In genomic region chr2:219392754-219393153, GRCh38 we compare ENCODE assay signal across 23 cellular contexts. TPM values are rescaled to one million over a fixed set of nuclear protein-coding genes. Genes with fewer than 3 reads are reported as not detected.
DNase-seq lines count a peak whose midpoint lies in the region; ATAC-seq and TF ChIP-seq lines count a peak whose summit lies in the region.
"Had no signal": no experiment of that assay in that cellular context is flagged by ENCODE, and none has a peak within 500 bp of the region (broad histone marks: within the 10 kb centered on the region; RNA-seq: fewer than 3 reads in every experiment).

No MANE protein-coding gene starts in this region.

- TF ChIP-seq CTCF in mammary epithelial cell (conservative IDR thresholded peaks at IDR 0.05 in 1 of 2, IDR thresholded peaks at IDR 0.05 in 1 of 2; ENCODE audit: extremely low read depth in 1 of 2, insufficient read depth in 1 of 2, low read depth in 1 of 2, low read length in 2 of 2) = no peak
- TF ChIP-seq CTCF in MCF 10A (IDR thresholded peaks at IDR 0.05; ENCODE audit: unreplicated experiment) = no peak
- no peak for TF ChIP-seq CTCF in osteoblast (IDR thresholded peaks at IDR 0.05; ENCODE audit: extremely low read depth, low read depth, low read length)

- H3K4me1 ChIP-seq in mammary epithelial cell (ENCODE audit: insufficient read depth, low read length) = peaks cover 5% of the 10 kb centered on the region
- H3K4me1 ChIP-seq in osteoblast (ENCODE audit: insufficient read depth, low read length) = peaks cover 11% of the 10 kb centered on the region
- H3K4me1 ChIP-seq: BE2C had no signal

- POLR2A ChIA-PET in MCF 10A (lab: Yijun Ruan, JAX) = interaction anchor here (0.6 to 0.7 kb wide), 2 partner anchors 20 to 151 kb away, joined by 3 read pairs; partner anchors contain the start of gene CHPF

- H3K27ac Mint-ChIP-seq in MCF 10A (ENCODE audit: low read depth, unreplicated experiment) = no peak overlapping the region
- H3K27ac Mint-ChIP-seq in activated T-cell treated with anti-CD3 and anti-CD28 coated beads, Interleukin-2, amount 50 U/mL, for 72 hours = no peak overlapping the region
- H3K27ac Mint-ChIP-seq: CD14-positive monocyte; CD4-positive, alpha-beta T cell; GM23338; H9 had no signal

- H3K4me1 Mint-ChIP-seq in MCF 10A (ENCODE audit: insufficient read depth, unreplicated experiment) = no peaks in the 10 kb centered on the region
- peaks cover 7% of the 10 kb centered on the region for H3K4me1 Mint-ChIP-seq in activated T-cell treated with anti-CD3 and anti-CD28 coated beads, Interleukin-2, amount 50 U/mL, for 72 hours (ENCODE audit: low read depth)

- 76% methylated on average over 7 of the region's 9 CpGs for WGBS in mammary epithelial cell (ENCODE audit: low coverage, missing lambda C conversion rate)

- H3K9ac ChIP-seq in mammary epithelial cell (ENCODE audit: insufficient read depth, low read length) = no peak overlapping the region
- H3K9ac ChIP-seq: BLaER1 treated with 17β-estradiol and CSF1 and Interleukin-3, amounts not matched to agents 10 nM and 100 nM had no signal

- H3K9me3 ChIP-seq in mammary epithelial cell (replicated peaks; ENCODE audit: insufficient read depth, low read length) (no peaks in the 10 kb centered on the region), osteoblast (ENCODE audit: low read depth, low read length) (no peaks in the 10 kb centered on the region)
- H3K9me3 ChIP-seq: A549, BE2C had no signal

- no peaks in the 10 kb centered on the region for H3K9me3 Mint-ChIP-seq in MCF 10A (ENCODE audit: unreplicated experiment)
- H3K9me3 Mint-ChIP-seq in activated T-cell treated with anti-CD3 and anti-CD28 coated beads, Interleukin-2, amount 50 U/mL, for 72 hours = no peaks in the 10 kb centered on the region
- H3K9me3 Mint-ChIP-seq: CD4-positive, alpha-beta T cell; CD8-positive, alpha-beta memory T cell; GM23338; H9 had no signal

- dilution Hi-C loops in mammary epithelial cell (cut with HindIII; ENCODE audit: low sequenced_read_pairs) = loop anchor here (10.0 kb wide), 1 partner anchor 112 kb away; no protein-coding TSS in a partner anchor

- DNase-seq in mammary epithelial cell (peak; percentile 20), MCF 10A (ENCODE audit: unreplicated experiment) (no peak), islet precursor cell (peak; percentile 38), osteoblast (ENCODE audit: insufficient read length, low spot score, missing footprints) (peak; percentile 26), ureter (ENCODE audit: low spot score) (no peak)
- DNase-seq in activated T-cell treated with anti-CD3 and anti-CD28 coated beads, Interleukin-2, amount 50 U/mL, for 72 hours = no peak
- DNase-seq: 8988T; ACHN; AML-193; BE2C; CD4-positive, alpha-beta T cell; CD8-positive, alpha-beta memory T cell; DMS 273 treated with DMSO at 0.1 percent for 48 hours; DMS79; EL; GDM1; H9 had no signal

- no peak overlapping the region for H2AFZ ChIP-seq in mammary epithelial cell (ENCODE audit: low read depth, low read length)
- no peak overlapping the region for H2AFZ ChIP-seq in osteoblast (ENCODE audit: low read length)
- H2AFZ ChIP-seq: GM23338 had no signal

- BruUV-seq in mammary epithelial cell (replicated peaks; lab: Mats Ljungman, UMichigan) = no TSS peak
- BruUV-seq in MCF 10A (replicated peaks; lab: Mats Ljungman, UMichigan) = no TSS peak

- no peaks in the 10 kb centered on the region for H4K20me1 ChIP-seq in mammary epithelial cell (ENCODE audit: insufficient read depth, low read length)
- H4K20me1 ChIP-seq in osteoblast (ENCODE audit: insufficient read depth, low read length) = no peaks in the 10 kb centered on the region
- H4K20me1 ChIP-seq: BLaER1 treated with 17β-estradiol and CSF1 and Interleukin-3, amounts not matched to agents 10 nM and 100 nM had no signal

- H3K36me3 Mint-ChIP-seq in MCF 10A (ENCODE audit: insufficient read depth, unreplicated experiment) = no peaks in the 10 kb centered on the region
- no peaks in the 10 kb centered on the region for H3K36me3 Mint-ChIP-seq in activated T-cell treated with anti-CD3 and anti-CD28 coated beads, Interleukin-2, amount 50 U/mL, for 72 hours (ENCODE audit: insufficient read depth in 2 of 2)
- H3K36me3 Mint-ChIP-seq: CD14-positive monocyte; CD8-positive, alpha-beta memory T cell had no signal

- H3K27me3 ChIP-seq in mammary epithelial cell (ENCODE audit: insufficient read depth, low read length) (no peaks in the 10 kb centered on the region), osteoblast (ENCODE audit: insufficient read depth, low read length) (no peaks in the 10 kb centered on the region)
- H3K27me3 ChIP-seq: BE2C; BLaER1 treated with 17β-estradiol and CSF1 and Interleukin-3, amounts not matched to agents 10 nM and 100 nM had no signal

- H3K27me3 Mint-ChIP-seq in MCF 10A (ENCODE audit: insufficient read depth, unreplicated experiment) = no peaks in the 10 kb centered on the region
- no peaks in the 10 kb centered on the region for H3K27me3 Mint-ChIP-seq in activated T-cell treated with anti-CD3 and anti-CD28 coated beads, Interleukin-2, amount 50 U/mL, for 72 hours (ENCODE audit: low read depth)
- H3K27me3 Mint-ChIP-seq: CD4-positive, alpha-beta T cell had no signal

- H3K4me3 ChIP-seq in mammary epithelial cell (replicated peaks in 1 of 3; ENCODE audit: insufficient read depth in 1 of 3, low read depth in 2 of 3, low read length in 3 of 3) = no peak overlapping the region
- no peak overlapping the region for H3K4me3 ChIP-seq in osteoblast (ENCODE audit: insufficient read depth, low read length)
- H3K4me3 ChIP-seq: A549; BLaER1 treated with 17β-estradiol and CSF1 and Interleukin-3, amounts not matched to agents 10 nM and 100 nM; GM12878; GM23338 had no signal

- H3K36me3 ChIP-seq in mammary epithelial cell (ENCODE audit: insufficient read depth, low read length) = no peaks in the 10 kb centered on the region
- H3K36me3 ChIP-seq in osteoblast (ENCODE audit: insufficient read depth, low read length) = no peaks in the 10 kb centered on the region
- H3K36me3 ChIP-seq: BE2C; BLaER1 treated with 17β-estradiol and CSF1 and Interleukin-3, amounts not matched to agents 10 nM and 100 nM had no signal

- H3K4me2 ChIP-seq in mammary epithelial cell (ENCODE audit: insufficient read depth, low read depth, low read length) = no peak overlapping the region
- no peak overlapping the region for H3K4me2 ChIP-seq in osteoblast (ENCODE audit: insufficient read depth, low read length)
- H3K4me2 ChIP-seq: A549; BLaER1 treated with 17β-estradiol and CSF1 and Interleukin-3, amounts not matched to agents 10 nM and 100 nM; GM23338 had no signal

- H3K27ac ChIP-seq in mammary epithelial cell (ENCODE audit: insufficient read depth, low read depth, low read length) (no peak overlapping the region), osteoblast (ENCODE audit: low read depth, low read length) (no peak overlapping the region)
- H3K27ac ChIP-seq: A549; BLaER1 treated with 17β-estradiol and CSF1 and Interleukin-3, amounts not matched to agents 10 nM and 100 nM had no signal

- intact Hi-C loops in mammary epithelial cell (cut with micrococcal nuclease) = no loop called here
- intact Hi-C loops in MCF 10A (cut with micrococcal nuclease) = no loop called here

- H3K4me3 Mint-ChIP-seq in MCF 10A (ENCODE audit: unreplicated experiment) = no peak overlapping the region
- no peak overlapping the region for H3K4me3 Mint-ChIP-seq in activated T-cell treated with anti-CD3 and anti-CD28 coated beads, Interleukin-2, amount 50 U/mL, for 72 hours
- H3K4me3 Mint-ChIP-seq: CD14-positive monocyte; CD4-positive, alpha-beta T cell; CD8-positive, alpha-beta memory T cell; GM23338; H9 had no signal

- CTCF ChIA-PET in mammary epithelial cell (lab: Charles Lee; ENCODE audit: low non-redundant PET) (interaction anchor here (0.8 kb wide), 1 partner anchor 10 kb away, joined by 8 read pairs; no protein-coding TSS in a partner anchor), MCF 10A (lab: Yijun Ruan, JAX) (interaction anchor here (0.7 to 1.7 kb wide), 7 partner anchors 10 to 202 kb away, joined by 3 to 23 read pairs (median 3); no protein-coding TSS in a partner anchor)

- in situ Hi-C loops in mammary epithelial cell (cut with MboI; ENCODE audit: low sequenced_read_pairs in 2 of 2) = no loop called here

- H3K79me2 ChIP-seq in mammary epithelial cell (ENCODE audit: insufficient read depth, low read length) = no peaks in the 10 kb centered on the region
- no peaks in the 10 kb centered on the region for H3K79me2 ChIP-seq in osteoblast (ENCODE audit: insufficient read depth, low read length)

- no peak for ATAC-seq in activated T-cell treated with anti-CD3 and anti-CD28 coated beads, Interleukin-2, amount 50 U/mL, for 72 hours (replicated peaks in 1 of 2)
- ATAC-seq: A549, GM12878, GM23338, HCT116 had no signal

RNA-seq across cellular contexts. Expression of gene DNPEP, which starts 5.0 kb away (rescaled TPM):
- total RNA-seq in mammary epithelial cell = 10 to 100 TPM; 49.5 to 58.5 TPM
- polyA plus RNA-seq in mammary epithelial cell = 56.4 TPM
- 123 TPM for polyA minus RNA-seq in mammary epithelial cell
- 81.3 and 81.5 TPM in 2 replicates for total RNA-seq in MCF 10A (2022)
- 60.7 and 67.3 TPM in 2 replicates for total RNA-seq in osteoblast
- total RNA-seq in activated T-cell treated with anti-CD3 and anti-CD28 coated beads, Interleukin-2, amount 50 U/mL, for 72 hours = 10 to 100 TPM; 61.5 to 71.0 TPM
- total RNA-seq in ureter = 86.6 TPM

RNA-seq across cellular contexts. Expression of gene DES, which starts 25.4 kb away (rescaled TPM):
- under 1 TPM in 1 of 2 donors, not detected in 1; 0.33 TPM for total RNA-seq in mammary epithelial cell
- polyA plus RNA-seq in mammary epithelial cell = 0.07 TPM
- not detected for polyA minus RNA-seq in mammary epithelial cell
- total RNA-seq in MCF 10A (2022) = not detected in 2 replicates
- total RNA-seq in osteoblast = 0.72 and 1.2 TPM in 2 replicates
- under 1 TPM in 1 of 2 donors, not detected in 1; 0.10 TPM for total RNA-seq in activated T-cell treated with anti-CD3 and anti-CD28 coated beads, Interleukin-2, amount 50 U/mL, for 72 hours
- total RNA-seq in ureter = 1,211 TPM
- total RNA-seq: CD4-positive, alpha-beta T cell; CD8-positive, alpha-beta memory T cell had no signal
- polyA plus RNA-seq: CD8-positive, alpha-beta memory T cell; GM12878 had no signal

RNA-seq across cellular contexts. Expression of gene SPEG, which starts 41.9 kb away (rescaled TPM):
- total RNA-seq in mammary epithelial cell = 10 to 100 TPM; 47.2 to 77.6 TPM
- polyA plus RNA-seq in mammary epithelial cell = 33.4 TPM
- 34.6 TPM for polyA minus RNA-seq in mammary epithelial cell
- 23.3 and 25.7 TPM in 2 replicates for total RNA-seq in MCF 10A (2022)
- 24.2 and 26.4 TPM in 2 replicates for total RNA-seq in osteoblast
- total RNA-seq in activated T-cell treated with anti-CD3 and anti-CD28 coated beads, Interleukin-2, amount 50 U/mL, for 72 hours = 1 to 10 TPM; 4.8 to 6.9 TPM
- 76.6 TPM for total RNA-seq in ureter
- polyA plus RNA-seq: CD14-positive monocyte had no signal

Comparison
In these comparisons a context has a peak if more than half of its experiments do, and no peak if none do; other contexts are left out.
1. DNase-seq: peak in mammary epithelial cell (single experiment), islet precursor cell (single experiment) and osteoblast (single experiment); none in MCF 10A (single experiment), activated T-cell treated with anti-CD3 and anti-CD28 coated beads, Interleukin-2, amount 50 U/mL, for 72 hours (0 of 2) and ureter (single experiment).
2. RNA of gene DES, which starts 25.4 kb away (total RNA-seq): 1,211 TPM in ureter (single experiment); 0.72 to 1.2 TPM in osteoblast, 0.33 TPM in mammary epithelial cell, 0.10 TPM in activated T-cell treated with anti-CD3 and anti-CD28 coated beads, Interleukin-2, amount 50 U/mL, for 72 hours and not detected in MCF 10A; every median in the first group is over 100 times any median in the second.